ENCODE assay signal across 13 cellular contexts in the genomic region with DNA sequence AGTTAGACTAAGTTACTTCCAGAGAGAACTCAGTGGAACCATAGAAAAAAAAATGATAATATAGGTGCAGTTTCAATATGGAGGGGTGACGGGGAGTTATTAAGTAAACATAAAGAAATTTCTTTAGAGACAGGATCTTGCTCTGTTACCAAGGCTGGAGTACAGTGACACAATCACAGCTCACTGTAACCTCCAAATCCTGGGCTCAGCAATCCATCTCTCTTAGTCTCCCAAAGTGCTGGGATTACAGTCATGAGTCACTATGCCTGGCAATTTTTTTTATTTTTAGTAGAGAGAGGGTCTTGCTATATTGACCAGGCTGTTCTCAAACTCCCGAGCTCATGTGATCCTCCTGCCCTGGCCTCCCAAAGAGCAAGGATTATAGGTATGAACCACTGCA. TPM values are rescaled to one million over a fixed set of nuclear protein-coding genes. Genes with fewer than 3 reads are reported as not detected.
A peak's percentile ranks its signal among the peaks of the same experiment; 100 is the strongest.
DNase-seq lines count a peak whose midpoint lies in the region; ATAC-seq and TF ChIP-seq lines count a peak whose summit lies in the region.
"Had no signal": no experiment of that assay in that cellular context is flagged by ENCODE, and none has a peak within 500 bp of the region (broad histone marks: within the 10 kb centered on the region; RNA-seq: fewer than 3 reads in every experiment).

No MANE protein-coding gene starts in this region.

- H3K27me3 Mint-ChIP-seq in T-helper 2 cell treated with Interferon-gamma antibody and Interleukin-4, amounts not matched to agents 5 μg/mL and 100 μg/mL, for 36 hours (ENCODE audit: low read depth) = no peaks in the 10 kb centered on the region

- no peak overlapping the region for H2AFZ ChIP-seq in SK-N-SH (ENCODE audit: low read depth)

- TF ChIP-seq POLR2A in Peyer's patch (IDR thresholded peaks at IDR 0.05) = no peak
- no peak for TF ChIP-seq POLR2A in spleen (IDR thresholded peaks at IDR 0.05)

- H3K4me2 ChIP-seq in SK-N-SH = no peak overlapping the region

- H3K79me2 ChIP-seq in SK-N-SH (ENCODE audit: insufficient read depth) = no peaks in the 10 kb centered on the region

- no peak for DNase-seq in T-helper 2 cell treated with Interferon-gamma antibody and Interleukin-4, amounts not matched to agents 5 μg/mL and 100 μg/mL, for 36 hours (ENCODE audit: low spot score)
- no peak for DNase-seq in T-helper 2 cell
- no peak for DNase-seq in Peyer's patch
- no peak for DNase-seq in effector memory CD4-positive, alpha-beta T cell
- DNase-seq in spleen = no peak
- no peak for DNase-seq in activated effector memory CD4-positive, alpha-beta T cell treated with Interleukin-2 at 50 U/mL for 16 hours
- DNase-seq in SK-N-SH = no peak
- DNase-seq: activated CD4-positive, alpha-beta T cell treated with anti-CD3 and anti-CD28 coated beads, Interleukin-2, amount 50 U/mL, for 1 hour; NCI-H526; pancreas; stimulated activated naive CD4-positive, alpha-beta T cell had no signal

- no peak for TF ChIP-seq EP300 in SK-N-SH (IDR thresholded peaks at IDR 0.05; ENCODE audit: borderline replicate concordance in 1 of 2, low read depth in 1 of 2, low read length in 1 of 2)

- POLR2A ChIA-PET in SK-N-SH (lab: Yijun Ruan, JAX) = no interaction called here

- H3K4me1 ChIP-seq in Peyer's patch (peaks cover 0 to 37% (median 19%) of the 10 kb centered on the region in 4 donors), spleen (peaks cover 54 to 100% (median 73%) of the 10 kb centered on the region in 6 donors), SK-N-SH (ENCODE audit: control insufficient read depth in 1 of 2, insufficient read depth in 2 of 2, low read depth in 1 of 2, low read length in 1 of 2) (no peaks in the 10 kb centered on the region; a peak in 1 of 4 replicates)
- H3K4me1 ChIP-seq in effector memory CD4-positive, alpha-beta T cell (ENCODE audit: control insufficient read depth, insufficient read depth, low read length, poor library complexity, severe bottlenecking) = peaks cover 76% of the 10 kb centered on the region
- H3K4me1 ChIP-seq: pancreas, SJSA1 had no signal

- peak overlapping the region; percentile 84 for H3K27ac Mint-ChIP-seq in T-helper 2 cell treated with Interferon-gamma antibody and Interleukin-4, amounts not matched to agents 5 μg/mL and 100 μg/mL, for 36 hours

- no peaks in the 10 kb centered on the region for H3K9me3 Mint-ChIP-seq in T-helper 2 cell treated with Interferon-gamma antibody and Interleukin-4, amounts not matched to agents 5 μg/mL and 100 μg/mL, for 36 hours

- CTCF ChIA-PET in SK-N-SH (lab: Yijun Ruan, JAX) = no interaction called here

- no peaks in the 10 kb centered on the region for H3F3A ChIP-seq in SK-N-SH (replicated peaks; ENCODE audit: insufficient read depth)

- no peaks in the 10 kb centered on the region for H3K9me2 ChIP-seq in SK-N-SH

- 70 to 90% (median 87%) methylated on average over 2 of the region's 2 CpGs for WGBS in spleen, 5 donors
- 83% methylated on average over 2 of the region's 2 CpGs for WGBS in SK-N-SH (ENCODE audit: low lambda C conversion rate)

- H4K20me1 ChIP-seq in SK-N-SH (ENCODE audit: insufficient read depth) = no peaks in the 10 kb centered on the region

- H3K9me3 ChIP-seq in Peyer's patch (no peaks in the 10 kb centered on the region), spleen (no peaks in the 10 kb centered on the region), SK-N-SH (no peaks in the 10 kb centered on the region)
- H3K9me3 ChIP-seq in effector memory CD4-positive, alpha-beta T cell (ENCODE audit: control insufficient read depth, low read length) = no peaks in the 10 kb centered on the region
- H3K9me3 ChIP-seq: pancreas, SJSA1 had no signal

- no peak overlapping the region for H3K9ac ChIP-seq in SK-N-SH

- H3K36me3 Mint-ChIP-seq in T-helper 2 cell treated with Interferon-gamma antibody and Interleukin-4, amounts not matched to agents 5 μg/mL and 100 μg/mL, for 36 hours (ENCODE audit: low read depth) = peaks cover 86% of the 10 kb centered on the region

- peaks cover 61% of the 10 kb centered on the region for H3K4me1 Mint-ChIP-seq in T-helper 2 cell treated with Interferon-gamma antibody and Interleukin-4, amounts not matched to agents 5 μg/mL and 100 μg/mL, for 36 hours (ENCODE audit: low read depth)

- TF ChIP-seq RAD21 in SK-N-SH (IDR thresholded peaks at IDR 0.05; ENCODE audit: low read length) = no peak

- H3K27me3 ChIP-seq in Peyer's patch = no peaks in the 10 kb centered on the region
- H3K27me3 ChIP-seq in effector memory CD4-positive, alpha-beta T cell (replicated peaks; ENCODE audit: control insufficient read depth, insufficient read depth, low read length, poor library complexity, severe bottlenecking) = no peaks in the 10 kb centered on the region
- H3K27me3 ChIP-seq in spleen (replicated peaks in 1 of 7) = no peaks in the 10 kb centered on the region
- no peaks in the 10 kb centered on the region for H3K27me3 ChIP-seq in SK-N-SH (ENCODE audit: insufficient read depth)
- H3K27me3 ChIP-seq: pancreas, SJSA1 had no signal

- peak overlapping the region in 3 of 4 donors; percentile 14 to 92 (median 73) for H3K27ac ChIP-seq in Peyer's patch
- H3K27ac ChIP-seq in effector memory CD4-positive, alpha-beta T cell (ENCODE audit: insufficient read depth, low read length, poor library complexity, severe bottlenecking) = peak overlapping the region; percentile 46
- H3K27ac ChIP-seq in spleen = peak overlapping the region; percentile 73 to 96 (median 90)
- no peak overlapping the region for H3K27ac ChIP-seq in SK-N-SH (ENCODE audit: low read depth in 2 of 2, low read length in 1 of 2)
- H3K27ac ChIP-seq: SJSA1 had no signal

- intact Hi-C loops in spleen (cut with DNase I; ENCODE audit: low total_unique reads) = no loop called here

- no peak for ATAC-seq in HG03565 (IDR thresholded peaks at IDR 0.05; ENCODE audit: unreplicated experiment)

- peak overlapping the region; percentile 57 for H3K4me3 Mint-ChIP-seq in T-helper 2 cell treated with Interferon-gamma antibody and Interleukin-4, amounts not matched to agents 5 μg/mL and 100 μg/mL, for 36 hours

- H3K36me3 ChIP-seq in Peyer's patch (peaks cover 0 to 52% (median 0%) of the 10 kb centered on the region in 3 donors), spleen (peaks cover 0 to 97% (median 58%) of the 10 kb centered on the region in 6 donors), SK-N-SH (replicated peaks in 1 of 2; ENCODE audit: control insufficient read depth in 1 of 2, insufficient read depth in 2 of 2, low read length in 1 of 2) (no peaks in the 10 kb centered on the region)
- peaks cover 51% of the 10 kb centered on the region for H3K36me3 ChIP-seq in effector memory CD4-positive, alpha-beta T cell (ENCODE audit: control insufficient read depth, insufficient read depth, low read length)
- H3K36me3 ChIP-seq: pancreas had no signal

- H3K4me3 ChIP-seq in Peyer's patch (no peak overlapping the region), spleen (no peak overlapping the region), SK-N-SH (ENCODE audit: low read depth in 2 of 2, low read length in 1 of 2) (no peak overlapping the region)
- no peak overlapping the region for H3K4me3 ChIP-seq in effector memory CD4-positive, alpha-beta T cell (ENCODE audit: insufficient read depth, low read depth, low read length, poor library complexity, severe bottlenecking)
- H3K4me3 ChIP-seq: pancreas, SJSA1 had no signal

- TF ChIP-seq CTCF in Peyer's patch (IDR thresholded peaks at IDR 0.05) = no peak
- no peak for TF ChIP-seq CTCF in spleen (IDR thresholded peaks at IDR 0.05 in 8 of 11, conservative IDR thresholded peaks at IDR 0.05 in 3 of 11)
- TF ChIP-seq CTCF in SK-N-SH (IDR thresholded peaks at IDR 0.05) = no peak

TF ChIP-seq in SK-N-SH, 30 proteins besides CTCF, POLR2A, EP300 and RAD21:
- TF ChIP-seq USF2 (IDR thresholded peaks at IDR 0.05; ENCODE audit: borderline replicate concordance, low read depth, low read length) (no peak), POLR2AphosphoS5 (IDR thresholded peaks at IDR 0.05; ENCODE audit: low read depth, low read length) (no peak), RCOR1 (IDR thresholded peaks at IDR 0.05; ENCODE audit: low read length) (no peak), GABPA (IDR thresholded peaks at IDR 0.05; ENCODE audit: low read depth) (no peak), JUND (IDR thresholded peaks at IDR 0.05) (no peak)

RNA-seq across cellular contexts. Expression of gene NLRC5, which starts 48.8 kb away (rescaled TPM):
- 100 to 1,000 TPM in 1 of 4 donors, 10 to 100 TPM in 3; 47.6 to 314 (median 80.8) TPM for total RNA-seq in Peyer's patch
- 100 to 1,000 TPM; 206 to 401 (median 237) TPM for total RNA-seq in spleen
- polyA plus RNA-seq in spleen = 100 to 1,000 TPM in 2 of 3 donors, 10 to 100 TPM in 1; 52.0 to 175 (median 161) TPM
- 6.5 and 7.8 TPM in 2 replicates for polyA plus RNA-seq in SK-N-SH (2012; rRNA removed)
- 2.3 and 2.9 TPM in 2 replicates for polyA plus RNA-seq in SK-N-SH (2012; cell fraction: cytosol; rRNA removed)
- 32.3 and 33.4 TPM in 2 replicates for polyA plus RNA-seq in SK-N-SH (2012; cell fraction: nucleus; rRNA removed)

RNA-seq across cellular contexts. Expression of gene CPNE2, which starts 54.2 kb away (rescaled TPM):
- total RNA-seq in Peyer's patch (10 to 100 TPM; 26.4 to 73.9 (median 64.8) TPM), spleen (10 to 100 TPM; 25.2 to 46.5 (median 34.8) TPM)
- polyA plus RNA-seq in spleen (10 to 100 TPM; 13.3 to 29.0 (median 21.7) TPM), SK-N-SH (2012; rRNA removed) (63.8 and 73.0 TPM in 2 replicates)
- polyA plus RNA-seq in SK-N-SH (2012; cell fraction: cytosol; rRNA removed) = 34.3 and 56.3 TPM in 2 replicates
- polyA plus RNA-seq in SK-N-SH (2012; cell fraction: nucleus; rRNA removed) = 34.7 and 38.7 TPM in 2 replicates

Comparison
In these comparisons a context has a peak if more than half of its experiments do, and no peak if none do; other contexts are left out.
1. H3K27ac ChIP-seq: peak in Peyer's patch (3 of 4), effector memory CD4-positive, alpha-beta T cell (single experiment) and spleen (8 of 8); none in SK-N-SH (0 of 2).